ENCODE assay signal across 28 cellular contexts in genomic region chrX:39125834-39126233, GRCh38.
"Had no signal": no experiment of that assay in that cellular context is flagged by ENCODE, and none has a peak within 500 bp of the region (broad histone marks: within the 10 kb centered on the region; RNA-seq: fewer than 3 reads in every experiment).

No MANE protein-coding gene starts in this region.

- DNase-seq: activated CD4-positive, alpha-beta memory T cell treated with anti-CD3 and anti-CD28 coated beads, Interleukin-2, amount 10 ng/mL, durations not matched to agents 7 days and 5 days; activated CD4-positive, alpha-beta T cell treated with anti-CD3 and anti-CD28 coated beads, Interleukin-2, amount 10 ng/mL, durations not matched to agents 7 days and 5 days; activated CD4-positive, CD25-positive, alpha-beta regulatory T cell; activated gamma-delta T cell treated with Interleukin-2 at 50 U/mL for 16 hours; activated naive CD4-positive, alpha-beta T cell treated with anti-CD3 and anti-CD28 coated beads, Interleukin-2, amount 10 ng/mL, durations not matched to agents 7 days and 5 days; activated naive CD8-positive, alpha-beta T cell treated with anti-CD3 and anti-CD28 coated beads for 36 hours; activated T-cell treated with anti-CD3 and anti-CD28 coated beads for 4 hours; activated T-cell treated with anti-CD3 and anti-CD28 coated beads, Interleukin-2, amount 50 U/mL, for 72 hours; central memory CD4-positive, alpha-beta T cell; Karpas-422; MM.1S; NCI-H187 treated with DMSO at 0.1 percent for 48 hours; NCI-H2107; NCI-H2171 treated with DMSO at 0.1 percent for 48 hours; NCI-H226; NCI-H774; NK-92 treated with Interleukin-12 subunit alpha and Interleukin-12 subunit beta, amount 100 ng/mL, for 24 hours; OCI-M1; Right ventricle myocardium superior; RPMI8226; SJCRH30; SK-N-SH; T-helper 1 cell had no signal

- ATAC-seq: activated T-cell treated with anti-CD3 and anti-CD28 coated beads, Interleukin-2, amount 50 U/mL, for 72 hours; K562; Panc1 had no signal

- H3K27ac ChIP-seq: breast epithelium, coronary artery, SJCRH30, VCaP had no signal

- H3K4me3 ChIP-seq: breast epithelium, coronary artery, K562, SJCRH30 had no signal

- H3K36me3 ChIP-seq: breast epithelium, SJCRH30 had no signal

- H3K9me3 ChIP-seq: breast epithelium, SJCRH30, SK-N-SH had no signal

- H3K27me3 ChIP-seq: SJCRH30 had no signal

- H3K4me1 ChIP-seq: breast epithelium, SJCRH30 had no signal

- FAIRE-seq: K562 had no signal
